12 cellular contexts compared by ENCODE assay signal in the genomic region with DNA sequence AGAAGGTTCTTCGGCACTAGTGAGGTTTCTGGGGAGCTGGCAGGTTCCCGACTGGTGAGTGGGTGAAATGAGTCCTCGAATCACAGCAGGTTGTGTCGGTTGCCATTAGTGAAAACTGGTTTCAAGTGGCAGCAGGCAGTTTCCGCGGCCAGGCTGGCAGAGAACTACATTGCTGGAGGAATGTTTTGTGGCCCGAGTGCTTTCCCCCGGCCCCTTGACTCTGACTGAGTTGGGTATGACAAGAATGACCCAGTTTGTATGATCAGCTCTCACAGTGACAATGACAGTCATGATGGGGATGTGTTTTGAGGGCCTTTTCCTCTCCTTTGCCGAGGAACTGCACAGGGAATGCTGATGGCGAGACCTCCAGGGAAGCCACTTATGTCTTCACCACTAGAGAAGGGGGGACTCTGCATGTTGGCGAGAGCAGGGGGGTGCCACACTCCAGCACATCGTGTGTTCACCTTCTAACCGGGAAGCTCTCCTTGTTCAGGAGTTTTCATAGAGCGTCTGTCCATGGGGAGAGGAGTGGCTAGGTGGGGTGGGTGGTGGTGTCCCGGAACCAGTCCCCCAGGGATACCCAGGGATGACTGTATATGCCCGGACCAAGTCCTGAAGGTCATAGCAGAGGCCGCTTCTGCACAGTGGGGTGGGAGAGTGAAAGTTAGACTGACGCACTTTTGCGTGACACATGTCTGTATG.
DNase-seq lines count a peak whose midpoint lies in the region; ATAC-seq and TF ChIP-seq lines count a peak whose summit lies in the region.
"Had no signal": no experiment of that assay in that cellular context is flagged by ENCODE, and none has a peak within 500 bp of the region (broad histone marks: within the 10 kb centered on the region; RNA-seq: fewer than 3 reads in every experiment).

No MANE protein-coding gene starts in this region.

- H3K4me3 Mint-ChIP-seq in activated T-helper 2 cell treated with anti-CD3 and anti-CD28 coated beads, Interferon-gamma antibody, Interleukin-2, Interleukin-4, amounts not matched to agents 10 μg/mL and 5 μg/mL and 100 μg/mL, durations not matched to agents 14 hours and 24 hours and 36 hours (ENCODE audit: low read depth), result peak overlapping the region; percentile 37
- no peak overlapping the region for H3K4me3 Mint-ChIP-seq in stimulated activated memory B cell treated with anti-CD40 and anti-IgM and Interleukin-4, amounts not matched to agents 10 μg/mL and 1 μg/mL and 100 μg/mL, for 72 hours
- H3K4me3 Mint-ChIP-seq in natural killer cell, result no peak overlapping the region

- peak; percentile 76 for DNase-seq in activated effector memory CD4-positive, alpha-beta T cell treated with anti-CD3 and anti-CD28 coated beads, Interleukin-2, amount 50 U/mL, for 16 hours
- DNase-seq in activated effector memory CD4-positive, alpha-beta T cell treated with Interleukin-2 at 50 U/mL for 16 hours, result no peak
- DNase-seq in activated T-helper 2 cell treated with anti-CD3 and anti-CD28 coated beads, Interferon-gamma antibody, Interleukin-2, Interleukin-4, amounts not matched to agents 10 μg/mL and 5 μg/mL and 100 μg/mL, durations not matched to agents 14 hours and 24 hours and 36 hours (ENCODE audit: low spot score), result no peak
- DNase-seq in mesenteric fat pad (ENCODE audit: low spot score) (peak; percentile 80), T1000 (lab: John Stamatoyannopoulos, UW) (no peak), natural killer cell (no peak)
- DNase-seq: NCI-H2081 treated with DMSO at 0.1 percent for 48 hours, stomach had no signal

- no peak for TF ChIP-seq CTCF in natural killer cell (IDR thresholded peaks at IDR 0.05)

- intact Hi-C loops in activated T-helper 2 cell treated with anti-CD3 and anti-CD28 coated beads, Interferon-gamma antibody, Interleukin-2, Interleukin-4, amounts not matched to agents 10 μg/mL and 5 μg/mL and 100 μg/mL, durations not matched to agents 14 hours and 24 hours and 36 hours (cut with micrococcal nuclease), result loop anchor here (1.0 to 5.0 kb wide), 2 partner anchors 24 to 138 kb away; no protein-coding TSS in a partner anchor
- intact Hi-C loops in natural killer cell (cut with micrococcal nuclease), result no loop called here

- peaks cover 5% of the 10 kb centered on the region for H3K36me3 ChIP-seq in thymus (ENCODE audit: control insufficient read depth, insufficient read depth)
- H3K36me3 ChIP-seq: stomach had no signal

- peaks cover 81% of the 10 kb centered on the region for H3K4me1 Mint-ChIP-seq in activated T-helper 2 cell treated with anti-CD3 and anti-CD28 coated beads, Interferon-gamma antibody, Interleukin-2, Interleukin-4, amounts not matched to agents 10 μg/mL and 5 μg/mL and 100 μg/mL, durations not matched to agents 14 hours and 24 hours and 36 hours (ENCODE audit: low read depth)
- peaks cover 46% of the 10 kb centered on the region for H3K4me1 Mint-ChIP-seq in stimulated activated memory B cell treated with anti-CD40 and anti-IgM and Interleukin-4, amounts not matched to agents 10 μg/mL and 1 μg/mL and 100 μg/mL, for 72 hours
- peaks cover 45 to 65% of the 10 kb centered on the region in 2 donors for H3K4me1 Mint-ChIP-seq in natural killer cell

- no peak overlapping the region for H3K4me3 ChIP-seq in thymus (ENCODE audit: low read length)
- H3K4me3 ChIP-seq: skin epidermis, stomach had no signal

- no peak for ATAC-seq in stimulated activated memory B cell treated with anti-CD40 and anti-IgM and Interleukin-4, amounts not matched to agents 10 μg/mL and 1 μg/mL and 100 μg/mL, for 72 hours
- ATAC-seq in natural killer cell, result no peak
- ATAC-seq: SK-N-SH treated with all-trans-retinoic acid at 6 μM for 48 hours had no signal

- WGBS in thymus, result 92% methylated on average over 19 of the region's 19 CpGs

- peaks cover 40% of the 10 kb centered on the region for H3K36me3 Mint-ChIP-seq in activated T-helper 2 cell treated with anti-CD3 and anti-CD28 coated beads, Interferon-gamma antibody, Interleukin-2, Interleukin-4, amounts not matched to agents 10 μg/mL and 5 μg/mL and 100 μg/mL, durations not matched to agents 14 hours and 24 hours and 36 hours (ENCODE audit: low read depth)
- H3K36me3 Mint-ChIP-seq in stimulated activated memory B cell treated with anti-CD40 and anti-IgM and Interleukin-4, amounts not matched to agents 10 μg/mL and 1 μg/mL and 100 μg/mL, for 72 hours, result peaks cover 21% of the 10 kb centered on the region
- H3K36me3 Mint-ChIP-seq in natural killer cell, result no peaks in the 10 kb centered on the region

- H3K27ac Mint-ChIP-seq in activated T-helper 2 cell treated with anti-CD3 and anti-CD28 coated beads, Interferon-gamma antibody, Interleukin-2, Interleukin-4, amounts not matched to agents 10 μg/mL and 5 μg/mL and 100 μg/mL, durations not matched to agents 14 hours and 24 hours and 36 hours, result peak overlapping the region; percentile 89
- no peak overlapping the region for H3K27ac Mint-ChIP-seq in stimulated activated memory B cell treated with anti-CD40 and anti-IgM and Interleukin-4, amounts not matched to agents 10 μg/mL and 1 μg/mL and 100 μg/mL, for 72 hours
- H3K27ac Mint-ChIP-seq in natural killer cell, result no peak overlapping the region

- peaks cover 15% of the 10 kb centered on the region for H3K9me3 Mint-ChIP-seq in activated T-helper 2 cell treated with anti-CD3 and anti-CD28 coated beads, Interferon-gamma antibody, Interleukin-2, Interleukin-4, amounts not matched to agents 10 μg/mL and 5 μg/mL and 100 μg/mL, durations not matched to agents 14 hours and 24 hours and 36 hours
- peaks cover 3% of the 10 kb centered on the region for H3K9me3 Mint-ChIP-seq in stimulated activated memory B cell treated with anti-CD40 and anti-IgM and Interleukin-4, amounts not matched to agents 10 μg/mL and 1 μg/mL and 100 μg/mL, for 72 hours
- H3K9me3 Mint-ChIP-seq in natural killer cell, result no peaks in the 10 kb centered on the region

- no peaks in the 10 kb centered on the region for H3K9me3 ChIP-seq in thymus (ENCODE audit: control insufficient read depth)
- H3K9me3 ChIP-seq: stomach had no signal

- H3K27me3 Mint-ChIP-seq in activated T-helper 2 cell treated with anti-CD3 and anti-CD28 coated beads, Interferon-gamma antibody, Interleukin-2, Interleukin-4, amounts not matched to agents 10 μg/mL and 5 μg/mL and 100 μg/mL, durations not matched to agents 14 hours and 24 hours and 36 hours (ENCODE audit: low read depth), result no peaks in the 10 kb centered on the region
- no peaks in the 10 kb centered on the region for H3K27me3 Mint-ChIP-seq in stimulated activated memory B cell treated with anti-CD40 and anti-IgM and Interleukin-4, amounts not matched to agents 10 μg/mL and 1 μg/mL and 100 μg/mL, for 72 hours
- no peaks in the 10 kb centered on the region for H3K27me3 Mint-ChIP-seq in natural killer cell (ENCODE audit: low read depth in 2 of 2)

- H3K27ac ChIP-seq in thymus (ENCODE audit: low read depth), result peak overlapping the region; percentile 46
- H3K27ac ChIP-seq: stomach had no signal

- H3K27me3 ChIP-seq in thymus (ENCODE audit: control insufficient read depth, insufficient read depth), result no peaks in the 10 kb centered on the region
- H3K27me3 ChIP-seq: stomach had no signal

- peaks cover 32% of the 10 kb centered on the region for H3K4me1 ChIP-seq in thymus (ENCODE audit: control insufficient read depth, insufficient read depth, low read length)

Comparison
In these comparisons a context has a peak if more than half of its experiments do, and no peak if none do; other contexts are left out.
1. DNase-seq: peak in activated effector memory CD4-positive, alpha-beta T cell treated with anti-CD3 and anti-CD28 coated beads, Interleukin-2, amount 50 U/mL, for 16 hours (single experiment) and mesenteric fat pad (single experiment); none in activated effector memory CD4-positive, alpha-beta T cell treated with Interleukin-2 at 50 U/mL for 16 hours (single experiment), activated T-helper 2 cell treated with anti-CD3 and anti-CD28 coated beads, Interferon-gamma antibody, Interleukin-2, Interleukin-4, amounts not matched to agents 10 μg/mL and 5 μg/mL and 100 μg/mL, durations not matched to agents 14 hours and 24 hours and 36 hours (single experiment), T1000 (single experiment) and natural killer cell (single experiment).